ENCODE assay signal across 9 cellular contexts in the genomic region with DNA sequence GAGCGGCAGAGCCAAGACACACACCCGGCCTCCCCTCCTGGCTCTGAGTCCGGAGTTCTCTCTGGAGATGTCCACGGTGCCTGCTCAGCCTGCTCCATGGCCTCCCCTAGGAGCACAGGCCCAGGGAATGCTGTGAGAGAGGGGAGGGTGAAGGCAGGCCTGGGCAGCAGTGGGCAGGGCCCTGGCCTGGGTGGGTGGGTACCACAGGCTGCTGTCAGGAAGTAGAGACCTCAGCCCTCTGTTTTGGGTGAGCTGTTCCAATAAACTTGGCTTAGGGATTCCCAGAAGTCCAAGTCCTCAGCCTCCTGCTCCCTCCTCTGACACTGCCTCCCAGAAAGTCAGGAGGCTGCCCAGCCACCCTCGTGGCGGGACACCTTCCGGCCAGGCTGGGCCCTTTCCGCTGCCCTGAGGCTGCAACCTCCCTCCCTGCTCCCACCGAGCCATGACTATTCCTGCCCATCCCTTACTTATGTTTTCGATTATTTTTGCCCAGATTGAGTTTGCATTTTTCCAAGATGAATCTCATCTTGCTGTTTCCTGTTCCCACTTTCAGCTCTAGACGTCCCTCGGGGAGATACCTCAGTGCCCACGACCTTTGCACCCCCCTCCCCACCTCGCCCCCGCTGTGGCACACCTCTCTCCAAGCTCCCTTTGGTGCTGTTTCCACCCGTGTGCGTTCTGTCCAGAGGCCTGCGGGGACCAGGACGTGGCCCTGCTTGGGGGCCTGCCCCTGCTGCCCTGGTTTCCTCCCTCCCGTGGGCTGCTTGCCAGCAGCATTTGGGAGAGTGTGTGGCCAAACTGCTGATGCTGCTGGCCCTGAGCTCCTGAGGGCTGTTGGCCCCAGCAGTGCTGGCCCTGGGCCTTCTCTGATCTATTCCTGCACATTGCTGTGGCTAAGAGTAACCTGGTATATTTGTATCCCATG. TPM values are rescaled to one million over a fixed set of nuclear protein-coding genes. Genes with fewer than 3 reads are reported as not detected.
DNase-seq lines count a peak whose midpoint lies in the region; ATAC-seq and TF ChIP-seq lines count a peak whose summit lies in the region.
"Had no signal": no experiment of that assay in that cellular context is flagged by ENCODE, and none has a peak within 500 bp of the region (broad histone marks: within the 10 kb centered on the region; RNA-seq: fewer than 3 reads in every experiment).

No MANE protein-coding gene starts in this region.

- H3K4me3 ChIP-seq in fibroblast of mammary gland (ENCODE audit: control insufficient read depth, low read depth, low read length) (no peak overlapping the region), skeletal muscle satellite cell (ENCODE audit: low read length) (no peak overlapping the region)

- no peak for TF ChIP-seq CTCF in fibroblast of mammary gland (conservative IDR thresholded peaks at IDR 0.05; ENCODE audit: control insufficient read depth, insufficient read depth, low read depth, low read length)

- H3K27me3 ChIP-seq in skeletal muscle satellite cell (ENCODE audit: control insufficient read depth, insufficient read depth, low read length), result no peaks in the 10 kb centered on the region

- peaks cover 31% of the 10 kb centered on the region for H3K4me1 ChIP-seq in skeletal muscle satellite cell (ENCODE audit: control insufficient read depth, insufficient read depth, low read length)

- ATAC-seq in HG02759 (IDR thresholded peaks at IDR 0.05; ENCODE audit: unreplicated experiment) (no peak), GM18519 (IDR thresholded peaks at IDR 0.05; ENCODE audit: low FRiP score, unreplicated experiment) (no peak)

- no peaks in the 10 kb centered on the region for H3K36me3 ChIP-seq in skeletal muscle satellite cell (ENCODE audit: insufficient read depth, low read length)

- H3K4me2 ChIP-seq in skeletal muscle satellite cell (ENCODE audit: low read length), result peak overlapping the region; percentile 49

- DNase-seq in NCI-H226 (peak; percentile 82), fibroblast of mammary gland (ENCODE audit: low read depth) (peak; percentile 96), NCI-H2107 treated with DMSO at 0.1 percent for 48 hours (lab: John Stamatoyannopoulos, UW; ENCODE audit: unreplicated experiment) (no peak)
- DNase-seq: activated T-cell treated with anti-CD3 and anti-CD28 coated beads, Interleukin-2, amount 50 U/mL, for 24 hours; KG1; stimulated activated CD4-positive, alpha-beta T cell treated with anti-CD3 and anti-CD28 coated beads, Interleukin-12 subunit alpha, Interleukin-12 subunit beta, amount 100 ng/mL, for 4 hours had no signal

- H3K9me3 ChIP-seq in skeletal muscle satellite cell (replicated peaks; ENCODE audit: low read length), result no peaks in the 10 kb centered on the region

- peak overlapping the region; percentile 71 for H3K9ac ChIP-seq in skeletal muscle satellite cell (ENCODE audit: low read depth, low read length)

RNA-seq across cellular contexts. Expression of a gene that starts 5.8 kb away (rescaled TPM):
- 16.0 and 23.8 TPM in 2 replicates for total RNA-seq in skeletal muscle satellite cell (2012; rRNA removed)

RNA-seq across cellular contexts. Expression of a gene that starts 16.0 kb away (rescaled TPM):
- total RNA-seq in skeletal muscle satellite cell (2012; rRNA removed), result 36.7 and 51.7 TPM in 2 replicates

RNA-seq across cellular contexts. Expression of a gene that starts 22.8 kb away (rescaled TPM):
- total RNA-seq in skeletal muscle satellite cell (2012; rRNA removed), result 2.2 TPM in 1 of 2 replicates, not detected in the other

RNA-seq across cellular contexts. Expression of a gene that starts 35.2 kb away (rescaled TPM):
- 143 and 171 TPM in 2 replicates for total RNA-seq in skeletal muscle satellite cell (2012; rRNA removed)

RNA-seq across cellular contexts. Expression of a gene that starts 43.7 kb away (rescaled TPM):
- 113 and 117 TPM in 2 replicates for total RNA-seq in skeletal muscle satellite cell (2012; rRNA removed)
